Comparison of ENCODE assay signal across 1 cellular context in genomic region chr3:45311327-45311726, GRCh38.
TF ChIP-seq lines count a peak whose summit lies in the region.

No MANE protein-coding gene starts in this region.

TF ChIP-seq in H1, 55 proteins besides CTCF, POLR2A, EP300 and RAD21 (continued from another document):
- TF ChIP-seq CHD7 (IDR thresholded peaks at IDR 0.05; ENCODE audit: insufficient replicate concordance, low read length), result no peak
